Comparison of ENCODE assay signal across 26 cellular contexts in genomic region chr5:111795142-111795541, GRCh38.
"Had no signal": no experiment of that assay in that cellular context is flagged by ENCODE, and none has a peak within 500 bp of the region (broad histone marks: within the 10 kb centered on the region; RNA-seq: fewer than 3 reads in every experiment).

No MANE protein-coding gene starts in this region.

- H3K27me3 ChIP-seq: colonic mucosa, esophagus squamous epithelium, gastrocnemius medialis, heart right ventricle, left lung had no signal

- H3K36me3 ChIP-seq: colonic mucosa, esophagus squamous epithelium, gastrocnemius medialis, heart right ventricle, left lung, lower lobe of right lung had no signal

- H3K9me3 ChIP-seq: colonic mucosa, esophagus squamous epithelium, gastrocnemius medialis, left lung, lower lobe of right lung, mucosa of descending colon had no signal

- ATAC-seq: effector memory CD8-positive, alpha-beta T cell; esophagus mucosa; gastrocnemius medialis; heart right ventricle; left cardiac atrium; left lung; left ventricle myocardium superior; lower lobe of right lung; mucosa of descending colon had no signal

- H3K4me1 ChIP-seq: colonic mucosa, esophagus squamous epithelium, gastrocnemius medialis, heart right ventricle, left lung, lower lobe of right lung had no signal

- FAIRE-seq: endometrium, islet of Langerhans, keratinocyte had no signal

- DNase-seq: colonic mucosa; cortex of kidney; effector CD8-positive, alpha-beta T cell; effector memory CD8-positive, alpha-beta T cell; endodermal cell; erythroblast; esophagus squamous epithelium; foreskin fibroblast; foreskin melanocyte; gastrocnemius medialis; glutamatergic neuron; head of caudate nucleus; heart right ventricle; hippocampal formation; left cardiac atrium; left lung; left ventricle myocardium superior; lower lobe of right lung; mesenchymal stem cell; mucosa of descending colon; naive B cell had no signal

- H3K27ac ChIP-seq: colonic mucosa, epithelial cell of prostate, esophagus squamous epithelium, gastrocnemius medialis, heart right ventricle, left lung, lower lobe of right lung had no signal

- H3K4me3 ChIP-seq: colonic mucosa, esophagus squamous epithelium, gastrocnemius medialis, heart right ventricle, left lung, lower lobe of right lung, mucosa of descending colon had no signal
